In genomic region chr11:64916848-64917662, GRCh38 we compare ENCODE assay signal across 8 cellular contexts. TPM values are rescaled to one million over a fixed set of nuclear protein-coding genes. Genes with fewer than 3 reads are reported as not detected.
A peak's percentile ranks its signal among the peaks of the same experiment; 100 is the strongest.
DNase-seq lines count a peak whose midpoint lies in the region; ATAC-seq and TF ChIP-seq lines count a peak whose summit lies in the region.

ATG2A (minus strand) TSS chr11:64917209; CDS start chr11:64917135, 74 bp downstream.

- intact Hi-C loops in naive thymus-derived CD4-positive, alpha-beta T cell (cut with micrococcal nuclease) = loop anchor here (1.0 to 5.0 kb wide), 19 partner anchors 7 to 218 kb away; partner anchors contain the start of genes EHD1 (in 2 of the 2), PPP2R5B (in 2 of the 2), SF1 (in 2 of the 2) and SNX15 (in 2 of the 2)

- no peaks in the 10 kb centered on the region for H3K4me1 ChIP-seq in fibroblast of lung (ENCODE audit: control insufficient read depth, extremely low read depth, insufficient read depth, low read length)
- peaks cover 18 to 22% of the 10 kb centered on the region in 2 donors for H3K4me1 ChIP-seq in naive thymus-derived CD4-positive, alpha-beta T cell (ENCODE audit: control insufficient read depth in 2 of 2, insufficient read depth in 2 of 2, low read length in 2 of 2)

- H4K20me1 ChIP-seq in fibroblast of lung (ENCODE audit: control insufficient read depth, extremely low read depth, insufficient read depth, low read length) = no peaks in the 10 kb centered on the region

- peak within 1 kb of the TSS; percentile 94 for H3K9ac ChIP-seq in fibroblast of lung (ENCODE audit: insufficient read depth, low read length)

- CTCF ChIA-PET in RWPE1 (lab: Yijun Ruan, JAX) = interaction anchor here (0.6 to 1.8 kb wide), 4 partner anchors 32 to 398 kb away, joined by 3 to 5 read pairs (median 4); partner anchors contain the start of gene ARL2
- CTCF ChIA-PET in naive thymus-derived CD4-positive, alpha-beta T cell (lab: Charles Lee) = interaction anchor here (0.7 kb wide), 1 partner anchor 142 kb away, joined by 3 read pairs; no protein-coding TSS in a partner anchor

- TF ChIP-seq CTCF in LNCaP clone FGC (IDR thresholded peaks at IDR 0.05; ENCODE audit: control insufficient read depth, extremely low read depth, insufficient read depth) (no peak), RWPE1 (conservative IDR thresholded peaks at IDR 0.05; ENCODE audit: low read depth) (no peak), fibroblast of lung (conservative IDR thresholded peaks at IDR 0.05 in 1 of 2, IDR thresholded peaks at IDR 0.05 in 1 of 2; ENCODE audit: low read depth in 1 of 2, low read length in 2 of 2) (no peak)

- H3K27me3 ChIP-seq in fibroblast of lung (ENCODE audit: control insufficient read depth, insufficient read depth, low read length) = no peaks in the 10 kb centered on the region
- no peaks in the 10 kb centered on the region for H3K27me3 ChIP-seq in naive thymus-derived CD4-positive, alpha-beta T cell (ENCODE audit: control insufficient read depth in 2 of 2, insufficient read depth in 2 of 2, low read length in 2 of 2)

- peak within 1 kb of the TSS; percentile 99 for H3K4me2 ChIP-seq in fibroblast of lung (ENCODE audit: extremely low read depth, insufficient read depth, low read length)

- H3K36me3 ChIP-seq in fibroblast of lung (ENCODE audit: control insufficient read depth, insufficient read depth, low read length) = peaks cover 5% of the 10 kb centered on the region
- peaks cover 0 to 25% (median 5%) of the 10 kb centered on the region in 3 experiments for H3K36me3 ChIP-seq in naive thymus-derived CD4-positive, alpha-beta T cell (ENCODE audit: control insufficient read depth in 2 of 3, insufficient read depth in 3 of 3, low read length in 3 of 3)

- H3K9me3 Mint-ChIP-seq in activated T-helper 17 cell treated with anti-CD3 and anti-CD28 coated beads, Interleukin-2, amount 50 U/mL, for 72 hours = no peaks in the 10 kb centered on the region
- no peaks in the 10 kb centered on the region for H3K9me3 Mint-ChIP-seq in naive thymus-derived CD4-positive, alpha-beta T cell
- no peaks in the 10 kb centered on the region for H3K9me3 Mint-ChIP-seq in stimulated activated naive B cell treated with anti-CD40 and anti-IgM and Interleukin-4, amounts not matched to agents 10 μg/mL and 1 μg/mL and 100 μg/mL, for 72 hours

- peak within 1 kb of the TSS; percentile 76 for H2AFZ ChIP-seq in fibroblast of lung (ENCODE audit: low read length)

- H3K27ac ChIP-seq in RWPE1 = peak within 1 kb of the TSS; percentile 82
- H3K27ac ChIP-seq in fibroblast of lung (ENCODE audit: insufficient read depth, low read length) = peak within 1 kb of the TSS; percentile 94
- peak within 1 kb of the TSS; percentile 83 for H3K27ac ChIP-seq in naive thymus-derived CD4-positive, alpha-beta T cell (ENCODE audit: low read depth, low read length)

- peak within 1 kb of the TSS; percentile 97 for H3K27ac Mint-ChIP-seq in activated T-helper 17 cell treated with anti-CD3 and anti-CD28 coated beads, Interleukin-2, amount 50 U/mL, for 72 hours
- peak within 1 kb of the TSS; percentile 81 to 99 (median 91) for H3K27ac Mint-ChIP-seq in naive thymus-derived CD4-positive, alpha-beta T cell
- H3K27ac Mint-ChIP-seq in stimulated activated naive B cell treated with anti-CD40 and anti-IgM and Interleukin-4, amounts not matched to agents 10 μg/mL and 1 μg/mL and 100 μg/mL, for 72 hours = peak within 1 kb of the TSS; percentile 93

- H3K36me3 Mint-ChIP-seq in activated T-helper 17 cell treated with anti-CD3 and anti-CD28 coated beads, Interleukin-2, amount 50 U/mL, for 72 hours (ENCODE audit: low read depth) = peaks cover 9% of the 10 kb centered on the region
- H3K36me3 Mint-ChIP-seq in naive thymus-derived CD4-positive, alpha-beta T cell = peaks cover 0 to 3% (median 0%) of the 10 kb centered on the region in 5 donors
- peaks cover 8 to 17% of the 10 kb centered on the region in 2 donors for H3K36me3 Mint-ChIP-seq in stimulated activated naive B cell treated with anti-CD40 and anti-IgM and Interleukin-4, amounts not matched to agents 10 μg/mL and 1 μg/mL and 100 μg/mL, for 72 hours

- H3K27me3 Mint-ChIP-seq in activated T-helper 17 cell treated with anti-CD3 and anti-CD28 coated beads, Interleukin-2, amount 50 U/mL, for 72 hours = no peaks in the 10 kb centered on the region
- H3K27me3 Mint-ChIP-seq in naive thymus-derived CD4-positive, alpha-beta T cell = no peaks in the 10 kb centered on the region
- no peaks in the 10 kb centered on the region for H3K27me3 Mint-ChIP-seq in stimulated activated naive B cell treated with anti-CD40 and anti-IgM and Interleukin-4, amounts not matched to agents 10 μg/mL and 1 μg/mL and 100 μg/mL, for 72 hours

- H3K79me2 ChIP-seq in fibroblast of lung (ENCODE audit: control insufficient read depth, insufficient read depth, low read length) = peaks cover 10% of the 10 kb centered on the region

- H3K4me3 ChIP-seq in LNCaP clone FGC (ENCODE audit: low read depth, low read length) = peak within 1 kb of the TSS; percentile 98
- H3K4me3 ChIP-seq in fibroblast of lung (replicated peaks in 1 of 4; ENCODE audit: control extremely low read depth in 1 of 4, insufficient read depth in 1 of 4, low read depth in 3 of 4, low read length in 4 of 4) = peak within 1 kb of the TSS; percentile 90 to 98 (median 95)
- H3K4me3 ChIP-seq in naive thymus-derived CD4-positive, alpha-beta T cell (ENCODE audit: low read length) = peak within 1 kb of the TSS; percentile 92

- no peaks in the 10 kb centered on the region for H3K9me3 ChIP-seq in fibroblast of lung (ENCODE audit: control insufficient read depth, insufficient read depth, low read depth, low read length)
- H3K9me3 ChIP-seq in naive thymus-derived CD4-positive, alpha-beta T cell (ENCODE audit: control insufficient read depth in 2 of 3, low read length in 3 of 3) = no peaks in the 10 kb centered on the region

- H3K4me3 Mint-ChIP-seq in activated T-helper 17 cell treated with anti-CD3 and anti-CD28 coated beads, Interleukin-2, amount 50 U/mL, for 72 hours = peak within 1 kb of the TSS; percentile 95
- H3K4me3 Mint-ChIP-seq in naive thymus-derived CD4-positive, alpha-beta T cell = peak within 1 kb of the TSS; percentile 88 to 98 (median 91)
- peak within 1 kb of the TSS; percentile 89 to 92 for H3K4me3 Mint-ChIP-seq in stimulated activated naive B cell treated with anti-CD40 and anti-IgM and Interleukin-4, amounts not matched to agents 10 μg/mL and 1 μg/mL and 100 μg/mL, for 72 hours

- H3K4me1 Mint-ChIP-seq in activated T-helper 17 cell treated with anti-CD3 and anti-CD28 coated beads, Interleukin-2, amount 50 U/mL, for 72 hours = peaks cover 16% of the 10 kb centered on the region
- peaks cover 14 to 33% (median 25%) of the 10 kb centered on the region in 7 donors for H3K4me1 Mint-ChIP-seq in naive thymus-derived CD4-positive, alpha-beta T cell
- peaks cover 25 to 35% of the 10 kb centered on the region in 2 donors for H3K4me1 Mint-ChIP-seq in stimulated activated naive B cell treated with anti-CD40 and anti-IgM and Interleukin-4, amounts not matched to agents 10 μg/mL and 1 μg/mL and 100 μg/mL, for 72 hours

- DNase-seq in Daoy (ENCODE audit: low read depth) = peak; percentile 99
- DNase-seq in GOT3 (lab: John Stamatoyannopoulos, UW) = peak; percentile 73
- DNase-seq in LNCaP clone FGC (ENCODE audit: low read depth) = peak; percentile 99
- DNase-seq in RWPE1 (ENCODE audit: low spot score) = peak; percentile 98
- DNase-seq in fibroblast of lung (ENCODE audit: low read depth in 2 of 2) = peak; percentile 100
- DNase-seq in naive thymus-derived CD4-positive, alpha-beta T cell = peak; percentile 95 to 100 (median 99)
- DNase-seq in stimulated activated naive B cell treated with anti-CD40 and anti-IgM and Interleukin-4, amounts not matched to agents 10 μg/mL and 1 μg/mL and 100 μg/mL, for 72 hours = peak; percentile 97

- POLR2A ChIA-PET in RWPE1 (lab: Yijun Ruan, JAX; ENCODE audit: low non-redundant PET) = no interaction called here
- POLR2A ChIA-PET in naive thymus-derived CD4-positive, alpha-beta T cell (lab: Charles Lee) = interaction anchor here (0.6 to 3.1 kb wide), 7 partner anchors 7 to 205 kb away, joined by 3 to 17 read pairs (median 3); partner anchors contain the start of genes FAU, MRPL49, PPP2R5B and RASGRP2

- peak; percentile 97 for ATAC-seq in activated T-helper 17 cell treated with anti-CD3 and anti-CD28 coated beads, Interleukin-2, amount 50 U/mL, for 72 hours (replicated peaks)
- ATAC-seq in naive thymus-derived CD4-positive, alpha-beta T cell = peak; percentile 97
- ATAC-seq in stimulated activated naive B cell treated with anti-CD40 and anti-IgM and Interleukin-4, amounts not matched to agents 10 μg/mL and 1 μg/mL and 100 μg/mL, for 72 hours (replicated peaks) = peak; percentile 96 to 98

RNA-seq across cellular contexts. Expression of gene ATG2A, which starts in this region (rescaled TPM):
- total RNA-seq in Daoy (2014; rRNA removed; shearing (Covaris generic)) = 8.2 and 11.1 TPM in 2 replicates
- total RNA-seq in activated T-helper 17 cell treated with anti-CD3 and anti-CD28 coated beads, Interleukin-2, amount 50 U/mL, for 72 hours = 10 to 100 TPM; 20.9 to 23.1 TPM
- total RNA-seq in fibroblast of lung = 7.4 and 9.9 TPM in 2 replicates
- polyA plus RNA-seq in fibroblast of lung = 3.1 and 5.1 TPM in 2 replicates
- polyA plus RNA-seq in fibroblast of lung (2012) = 9.5 and 15.8 TPM in 2 replicates
- 14.8 and 32.3 TPM in 2 replicates for polyA minus RNA-seq in fibroblast of lung (ENCODE audit: low replicate concordance)
- 100 to 1,000 TPM in 1 of 5 experiments, 10 to 100 TPM in 4; 30.6 to 105 (median 36.2) TPM for total RNA-seq in naive thymus-derived CD4-positive, alpha-beta T cell
- 1 to 10 TPM; 3.4 to 5.2 TPM for polyA plus RNA-seq in naive thymus-derived CD4-positive, alpha-beta T cell

Comparison
In these comparisons a context has a peak if more than half of its experiments do, and no peak if none do; other contexts are left out.
1. Peak in every context shown above with its lines: DNase-seq, ATAC-seq, H3K4me3 ChIP-seq and H3K27ac ChIP-seq.